Comparison of ENCODE assay signal across 11 cellular contexts in the genomic region with DNA sequence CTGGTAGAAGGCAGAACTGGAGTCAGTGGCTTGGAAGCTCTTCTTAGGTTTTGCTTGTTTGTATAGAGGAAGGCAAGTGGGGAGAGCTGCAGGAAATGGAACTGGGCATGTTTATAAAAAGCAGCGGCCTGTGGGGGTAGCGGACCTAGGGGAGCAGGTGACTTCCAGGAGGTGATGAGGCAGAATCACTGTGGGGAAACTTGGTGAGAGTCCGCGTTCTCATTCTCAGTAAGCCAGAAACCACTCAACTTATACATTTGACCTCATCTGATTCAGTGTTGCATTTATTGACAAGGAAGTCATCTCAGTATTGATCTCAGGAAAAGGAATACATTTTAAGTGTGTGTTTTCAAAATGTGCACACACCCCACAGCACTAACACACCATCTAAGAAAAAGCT.
DNase-seq lines count a peak whose midpoint lies in the region; ATAC-seq and TF ChIP-seq lines count a peak whose summit lies in the region.
"Had no signal": no experiment of that assay in that cellular context is flagged by ENCODE, and none has a peak within 500 bp of the region (broad histone marks: within the 10 kb centered on the region; RNA-seq: fewer than 3 reads in every experiment).

No MANE protein-coding gene starts in this region.

- CTCF ChIA-PET in activated CD4-positive, alpha-beta T cell treated with anti-CD3 and anti-CD28 coated beads for 36 hours (lab: Charles Lee), result no interaction called here

- H3K4me3 ChIP-seq in stomach (no peak overlapping the region), lower lobe of right lung (no peak overlapping the region)

- POLR2A ChIA-PET in activated CD4-positive, alpha-beta T cell treated with anti-CD3 and anti-CD28 coated beads for 36 hours (lab: Charles Lee), result no interaction called here

- TF ChIP-seq CTCF in stomach (IDR thresholded peaks at IDR 0.05) (no peak), lower lobe of right lung (IDR thresholded peaks at IDR 0.05) (no peak)

- intact Hi-C loops in stomach (cut with DNase I; ENCODE audit: low total_unique reads) (no loop called here), lower lobe of right lung (cut with DNase I) (no loop called here)
- intact Hi-C loops in activated CD4-positive, alpha-beta T cell treated with anti-CD3 and anti-CD28 coated beads for 36 hours (cut with DNase I, micrococcal nuclease), result no loop called here

- H3K9me3 ChIP-seq in stomach, result no peaks in the 10 kb centered on the region
- H3K9me3 ChIP-seq in lower lobe of right lung, result no peaks in the 10 kb centered on the region

- no peaks in the 10 kb centered on the region for H3K36me3 ChIP-seq in stomach
- H3K36me3 ChIP-seq in lower lobe of right lung, result no peaks in the 10 kb centered on the region

- TF ChIP-seq EP300 in stomach (IDR thresholded peaks at IDR 0.05), result no peak

- WGBS in stomach, 5 donors, result 51 to 71% (median 67%) methylated on average over 4 of the region's 4 CpGs

- H3K36me3 Mint-ChIP-seq in activated CD4-positive, alpha-beta T cell treated with anti-CD3 and anti-CD28 coated beads for 36 hours (ENCODE audit: low read depth), result no peaks in the 10 kb centered on the region

- no peaks in the 10 kb centered on the region for H3K4me1 Mint-ChIP-seq in activated CD4-positive, alpha-beta T cell treated with anti-CD3 and anti-CD28 coated beads for 36 hours

- H3K27me3 Mint-ChIP-seq in activated CD4-positive, alpha-beta T cell treated with anti-CD3 and anti-CD28 coated beads for 36 hours, result no peaks in the 10 kb centered on the region

- no peaks in the 10 kb centered on the region for H3K27me3 ChIP-seq in stomach
- H3K27me3 ChIP-seq in lower lobe of right lung (ENCODE audit: low read depth), result no peaks in the 10 kb centered on the region

- H3K27ac ChIP-seq in stomach, result no peak overlapping the region
- no peak overlapping the region for H3K27ac ChIP-seq in lower lobe of right lung
- H3K27ac ChIP-seq: VCaP had no signal

- TF ChIP-seq POLR2A in stomach (IDR thresholded peaks at IDR 0.05), result no peak

- peak; percentile 91 for ATAC-seq in GM18907 (IDR thresholded peaks at IDR 0.05; ENCODE audit: unreplicated experiment)
- ATAC-seq in GM21786 (IDR thresholded peaks at IDR 0.05; ENCODE audit: unreplicated experiment), result peak; percentile 58
- ATAC-seq in HG03342 (IDR thresholded peaks at IDR 0.05; ENCODE audit: unreplicated experiment), result peak; percentile 67
- ATAC-seq in lower lobe of right lung, result no peak
- ATAC-seq in activated CD4-positive, alpha-beta T cell treated with anti-CD3 and anti-CD28 coated beads for 36 hours, result no peak

- no peaks in the 10 kb centered on the region for H3K4me1 ChIP-seq in stomach
- H3K4me1 ChIP-seq in lower lobe of right lung, result no peaks in the 10 kb centered on the region

- no peak overlapping the region for H3K4me3 Mint-ChIP-seq in activated CD4-positive, alpha-beta T cell treated with anti-CD3 and anti-CD28 coated beads for 36 hours

- DNase-seq in COLO668 (lab: John Stamatoyannopoulos, UW; ENCODE audit: unreplicated experiment) (peak; percentile 11), stomach (no peak), lower lobe of right lung (no peak)
- DNase-seq in activated CD4-positive, alpha-beta T cell treated with anti-CD3 and anti-CD28 coated beads for 36 hours, result no peak
- DNase-seq in central memory CD4-positive, alpha-beta T cell, result no peak
- DNase-seq: caudate nucleus, NCI-H1417 had no signal

- no peak overlapping the region for H3K27ac Mint-ChIP-seq in activated CD4-positive, alpha-beta T cell treated with anti-CD3 and anti-CD28 coated beads for 36 hours

- H3K9me3 Mint-ChIP-seq in activated CD4-positive, alpha-beta T cell treated with anti-CD3 and anti-CD28 coated beads for 36 hours (ENCODE audit: low read depth), result no peaks in the 10 kb centered on the region

Comparison
In these comparisons a context has a peak if more than half of its experiments do, and no peak if none do; other contexts are left out.
1. ATAC-seq: peak in GM18907 (single experiment), GM21786 (single experiment) and HG03342 (single experiment); none in lower lobe of right lung (0 of 2) and activated CD4-positive, alpha-beta T cell treated with anti-CD3 and anti-CD28 coated beads for 36 hours (single experiment).